ENCODE assay signal across 8 cellular contexts in the genomic region with DNA sequence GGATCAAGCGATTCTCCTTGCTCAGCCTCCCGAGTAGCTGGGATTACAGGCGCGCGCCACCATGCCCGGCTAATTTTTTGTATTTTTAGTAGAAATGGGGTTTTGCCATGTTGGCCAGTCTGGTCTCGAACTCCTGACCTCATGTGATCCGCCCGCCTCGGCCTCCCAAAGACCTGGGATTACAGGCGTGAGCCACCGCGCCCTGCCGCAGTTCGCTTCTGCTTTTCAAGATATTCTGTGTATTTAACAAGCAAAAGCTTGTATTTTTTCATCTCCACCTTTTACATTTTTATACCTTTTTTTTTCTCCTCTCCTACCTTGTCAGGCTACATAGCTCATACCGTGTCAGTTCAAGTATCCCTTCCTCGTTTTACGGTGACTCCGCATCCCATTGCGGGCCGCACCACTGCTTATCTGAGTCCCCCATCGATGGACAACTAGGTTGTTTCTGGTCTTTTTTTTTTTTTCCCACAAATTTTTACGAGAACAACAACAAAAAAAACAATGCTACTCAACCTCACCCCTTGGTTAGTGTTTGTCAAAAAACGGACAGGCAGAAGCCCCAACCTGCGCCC. TPM values are rescaled to one million over a fixed set of nuclear protein-coding genes. Genes with fewer than 3 reads are reported as not detected.
DNase-seq lines count a peak whose midpoint lies in the region; TF ChIP-seq lines count a peak whose summit lies in the region.
"Not testable (repeated sequence)": the region's sequence is repeated elsewhere in the genome, so short reads cannot be mapped to it uniquely, and the experiment has no call there.

No MANE protein-coding gene starts in this region.

- H3K79me2 ChIP-seq in neural progenitor cell (ENCODE audit: low read depth), result not testable (repeated sequence)

- TF ChIP-seq EP300 in suprapubic skin (IDR thresholded peaks at IDR 0.05), result not testable (repeated sequence)

- H3K36me3 Mint-ChIP-seq in activated naive CD8-positive, alpha-beta T cell treated with anti-CD3 and anti-CD28 coated beads for 36 hours; endodermal cell (ENCODE audit: low read depth); neural progenitor cell: not testable (repeated sequence)

- peak; percentile 19 for DNase-seq in CD1c-positive myeloid dendritic cell (ENCODE audit: extremely low spot score)
- peak in 1 of 2 experiments; percentile 71 for DNase-seq in SJSA1 (ENCODE audit: low read depth in 1 of 2, low spot score in 2 of 2)
- not testable (repeated sequence) for DNase-seq in activated naive CD8-positive, alpha-beta T cell treated with anti-CD3 and anti-CD28 coated beads for 36 hours; endodermal cell; neural progenitor cell (ENCODE audit: low spot score); suprapubic skin (ENCODE audit: low spot score in 2 of 2)

- H4K20me1 ChIP-seq in neural progenitor cell (ENCODE audit: low read depth), result not testable (repeated sequence)

- not testable (repeated sequence) for H3K4me1 ChIP-seq in HUES6 (ENCODE audit: control insufficient read depth, insufficient read depth, low read length); endodermal cell (ENCODE audit: control insufficient read depth, insufficient read depth, low read length); iPS-20b (ENCODE audit: insufficient read depth, low read length); neural progenitor cell
- H3K4me1 ChIP-seq in SJSA1 (replicated peaks) (peaks cover 14% of the 10 kb centered on the region), suprapubic skin (peaks cover 28% of the 10 kb centered on the region)

- peak overlapping the region; percentile 78 for H3K4me3 Mint-ChIP-seq in activated naive CD8-positive, alpha-beta T cell treated with anti-CD3 and anti-CD28 coated beads for 36 hours
- H3K4me3 Mint-ChIP-seq in endodermal cell, result peak overlapping the region; percentile 69
- H3K4me3 Mint-ChIP-seq in neural progenitor cell, result peak overlapping the region; percentile 90

- H3K4me1 Mint-ChIP-seq in activated naive CD8-positive, alpha-beta T cell treated with anti-CD3 and anti-CD28 coated beads for 36 hours, result peaks cover 26% of the 10 kb centered on the region
- not testable (repeated sequence) for H3K4me1 Mint-ChIP-seq in endodermal cell
- peaks cover 20% of the 10 kb centered on the region for H3K4me1 Mint-ChIP-seq in neural progenitor cell

- not testable (repeated sequence) for H3K9me3 ChIP-seq in HUES6 (ENCODE audit: control insufficient read depth, insufficient read depth, low read depth, low read length); SJSA1 (replicated peaks); endodermal cell (ENCODE audit: control insufficient read depth, low read length); iPS-20b (ENCODE audit: insufficient read depth, low read depth, low read length); neural progenitor cell (ENCODE audit: low read depth); suprapubic skin

- peak overlapping the region; percentile 61 for H3K9ac ChIP-seq in HUES6 (ENCODE audit: low read length)
- H3K9ac ChIP-seq in endodermal cell (ENCODE audit: extremely low read depth, low read length, poor library complexity, severe bottlenecking), result peak overlapping the region; percentile 54
- H3K9ac ChIP-seq in iPS-20b (ENCODE audit: low read depth, low read length), result peak overlapping the region; percentile 73; the same call in 1 of the 2 replicates
- not testable (repeated sequence) for H3K9ac ChIP-seq in neural progenitor cell

- not testable (repeated sequence) for TF ChIP-seq POLR2A in suprapubic skin (IDR thresholded peaks at IDR 0.05)

- H3K4me3 ChIP-seq in HUES6 (ENCODE audit: low read depth, low read length) (peak overlapping the region; percentile 64), SJSA1 (peak overlapping the region; percentile 43), endodermal cell (ENCODE audit: low read length) (peak overlapping the region; percentile 93), iPS-20b (ENCODE audit: low read length) (peak overlapping the region; percentile 71), neural progenitor cell (peak overlapping the region; percentile 45), suprapubic skin (peak overlapping the region; percentile 58)

- peak overlapping the region; percentile 85 for H3K27ac Mint-ChIP-seq in activated naive CD8-positive, alpha-beta T cell treated with anti-CD3 and anti-CD28 coated beads for 36 hours
- peak overlapping the region; percentile 29 for H3K27ac Mint-ChIP-seq in endodermal cell
- not testable (repeated sequence) for H3K27ac Mint-ChIP-seq in neural progenitor cell

- H3K27me3 ChIP-seq in HUES6 (ENCODE audit: control insufficient read depth, insufficient read depth, low read length); SJSA1 (replicated peaks); endodermal cell (ENCODE audit: control insufficient read depth, insufficient read depth, low read length, poor library complexity, severe bottlenecking); iPS-20b (ENCODE audit: insufficient read depth, low read length); neural progenitor cell; suprapubic skin: not testable (repeated sequence)

- H3K9me3 Mint-ChIP-seq in activated naive CD8-positive, alpha-beta T cell treated with anti-CD3 and anti-CD28 coated beads for 36 hours; endodermal cell; neural progenitor cell: not testable (repeated sequence)

- WGBS in endodermal cell (ENCODE audit: insufficient coverage in 1 of 2, insufficient read length in 1 of 2), 2 experiments, result 35 to 36% methylated on average over 20 to 25 of the region's 25 CpGs
- 38% methylated on average over 25 of the region's 25 CpGs for WGBS in suprapubic skin

- H3K4me2 ChIP-seq in neural progenitor cell, result peak overlapping the region; percentile 53

- not testable (repeated sequence) for H3K27me3 Mint-ChIP-seq in activated naive CD8-positive, alpha-beta T cell treated with anti-CD3 and anti-CD28 coated beads for 36 hours; endodermal cell (ENCODE audit: insufficient read depth); neural progenitor cell (ENCODE audit: insufficient read depth, low read depth)

- H3K27ac ChIP-seq in HUES6 (ENCODE audit: low read depth, low read length) (peak overlapping the region; percentile 69), SJSA1 (peak overlapping the region; percentile 71), suprapubic skin (peak overlapping the region; percentile 90)
- not testable (repeated sequence) for H3K27ac ChIP-seq in endodermal cell (ENCODE audit: low read depth, low read length); iPS-20b (ENCODE audit: low read length); neural progenitor cell

- H3K36me3 ChIP-seq in HUES6 (ENCODE audit: control insufficient read depth, insufficient read depth, low read length); SJSA1; endodermal cell (ENCODE audit: control insufficient read depth, insufficient read depth, low read length); iPS-20b (ENCODE audit: insufficient read depth, low read depth, low read length); neural progenitor cell; suprapubic skin: not testable (repeated sequence)

- TF ChIP-seq CTCF in endodermal cell (conservative IDR thresholded peaks at IDR 0.05); neural progenitor cell (IDR thresholded peaks at IDR 0.05); suprapubic skin (IDR thresholded peaks at IDR 0.05): not testable (repeated sequence)

- peak overlapping the region; percentile 5 for H2AFZ ChIP-seq in neural progenitor cell (replicated peaks)

- H3F3A ChIP-seq in neural progenitor cell (ENCODE audit: low read depth), result peaks cover 33% of the 10 kb centered on the region

RNA-seq across cellular contexts. Expression of a gene that starts 9.2 kb away (rescaled TPM):
- total RNA-seq in SJSA1 (2014; rRNA removed; shearing (Covaris generic)), result 0.66 and 3.5 TPM in 2 replicates
- total RNA-seq in activated naive CD8-positive, alpha-beta T cell treated with anti-CD3 and anti-CD28 coated beads for 36 hours, result 10 to 100 TPM in 1 of 2 experiments, 1 to 10 TPM in 1; 8.9 to 10.2 TPM
- total RNA-seq in endodermal cell (10 to 100 TPM; 30.0 to 30.1 TPM), neural progenitor cell (ENCODE audit: low replicate concordance) (6.4 and 15.6 TPM in 2 replicates), suprapubic skin (10 to 100 TPM; 10.7 to 33.6 (median 22.9) TPM)
- 20.1 TPM for polyA plus RNA-seq in endodermal cell (2013, experiment 1 of 2)
- 19.1 TPM for polyA plus RNA-seq in endodermal cell (2013, experiment 2 of 2)

RNA-seq across cellular contexts. Expression of a gene that starts 26.8 kb away (rescaled TPM):
- not detected in 2 replicates for total RNA-seq in SJSA1 (2014; rRNA removed; shearing (Covaris generic))
- total RNA-seq in activated naive CD8-positive, alpha-beta T cell treated with anti-CD3 and anti-CD28 coated beads for 36 hours, result under 1 TPM; 0.19 to 0.22 TPM
- not detected for total RNA-seq in endodermal cell
- polyA plus RNA-seq in endodermal cell (2013, experiment 1 of 2), result not detected
- not detected for polyA plus RNA-seq in endodermal cell (2013, experiment 2 of 2)
- not detected in 2 replicates for total RNA-seq in neural progenitor cell (ENCODE audit: low replicate concordance)
- under 1 TPM in 3 of 4 donors, not detected in 1; 0.49 to 0.80 (median 0.51) TPM for total RNA-seq in suprapubic skin

Comparison
In these comparisons a context has a peak if more than half of its experiments do, and no peak if none do; other contexts are left out.
1. H3K4me3 ChIP-seq: peak in every context shown above with its lines; median percentile 93 in endodermal cell; 71 in iPS-20b; 64 in HUES6; 58 in suprapubic skin; 45 in neural progenitor cell; 43 in SJSA1.